24 cellular contexts compared by ENCODE assay signal in the genomic region with DNA sequence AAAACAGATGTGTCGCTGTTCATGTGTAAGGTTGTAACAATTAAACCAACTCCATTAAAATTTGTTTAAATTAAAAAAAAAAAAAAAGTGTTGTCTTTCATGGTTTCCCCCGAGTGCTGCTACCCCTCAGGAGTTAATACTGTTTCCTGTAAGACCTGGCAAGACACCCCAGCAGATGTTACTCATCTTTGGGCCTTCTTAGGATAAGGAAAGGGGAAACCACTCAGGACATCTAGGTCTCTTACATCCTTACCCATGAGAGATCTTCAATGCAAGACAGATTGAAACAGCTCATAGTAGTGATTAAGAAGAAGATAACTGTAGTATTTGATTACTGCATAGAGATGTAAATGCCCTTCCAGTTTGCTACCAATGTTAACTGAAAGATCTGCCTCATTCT. TPM values are rescaled to one million over a fixed set of nuclear protein-coding genes. Genes with fewer than 3 reads are reported as not detected.
"Had no signal": no experiment of that assay in that cellular context is flagged by ENCODE, and none has a peak within 500 bp of the region (broad histone marks: within the 10 kb centered on the region; RNA-seq: fewer than 3 reads in every experiment).

No MANE protein-coding gene starts in this region.

- H3K27me3 ChIP-seq: colonic mucosa, esophagus squamous epithelium, neutrophil, right lobe of liver, stomach, suprapubic skin, tibial nerve had no signal

- H3K4me1 Mint-ChIP-seq: activated naive CD4-positive, alpha-beta T cell treated with anti-CD3 and anti-CD28 coated beads, Interleukin-2, amount 50 U/mL, for 24 hours; stimulated activated memory B cell treated with anti-CD40 and anti-IgM and Interleukin-4, amounts not matched to agents 10 μg/mL and 1 μg/mL and 100 μg/mL, for 72 hours; WTC11 had no signal

- H3K4me3 Mint-ChIP-seq: activated naive CD4-positive, alpha-beta T cell treated with anti-CD3 and anti-CD28 coated beads, Interleukin-2, amount 50 U/mL, for 24 hours; brain; immature natural killer cell; mesothelial cell of epicardium; naive thymus-derived CD8-positive, alpha-beta T cell; stimulated activated memory B cell treated with anti-CD40 and anti-IgM and Interleukin-4, amounts not matched to agents 10 μg/mL and 1 μg/mL and 100 μg/mL, for 72 hours; WTC11 had no signal

- H3K36me3 Mint-ChIP-seq: stimulated activated memory B cell treated with anti-CD40 and anti-IgM and Interleukin-4, amounts not matched to agents 10 μg/mL and 1 μg/mL and 100 μg/mL, for 72 hours had no signal

- H3K4me3 ChIP-seq: colonic mucosa, dorsolateral prefrontal cortex, esophagus squamous epithelium, right lobe of liver, skin epidermis, stomach, suprapubic skin, tibial nerve had no signal

- H3K36me3 ChIP-seq: colonic mucosa, esophagus squamous epithelium, suprapubic skin had no signal

- H3K27ac Mint-ChIP-seq: activated naive CD4-positive, alpha-beta T cell treated with anti-CD3 and anti-CD28 coated beads, Interleukin-2, amount 50 U/mL, for 24 hours; brain; mesothelial cell of epicardium; naive thymus-derived CD8-positive, alpha-beta T cell; stimulated activated memory B cell treated with anti-CD40 and anti-IgM and Interleukin-4, amounts not matched to agents 10 μg/mL and 1 μg/mL and 100 μg/mL, for 72 hours; WTC11 had no signal

- ATAC-seq: left lobe of liver; naive thymus-derived CD8-positive, alpha-beta T cell; stimulated activated memory B cell treated with anti-CD40 and anti-IgM and Interleukin-4, amounts not matched to agents 10 μg/mL and 1 μg/mL and 100 μg/mL, for 72 hours; WTC11 had no signal

- H3K27ac ChIP-seq: colonic mucosa, dorsolateral prefrontal cortex, esophagus squamous epithelium, neutrophil, parathyroid adenoma, right lobe of liver, stomach, suprapubic skin had no signal

- H3K9me3 ChIP-seq: colonic mucosa, esophagus squamous epithelium, neutrophil, right lobe of liver, stomach, suprapubic skin, tibial nerve had no signal

- H3K4me1 ChIP-seq: colonic mucosa, esophagus squamous epithelium, parathyroid adenoma had no signal

- H3K9ac ChIP-seq: parathyroid adenoma had no signal

- H2AFZ ChIP-seq: parathyroid adenoma had no signal

- H3K9me3 Mint-ChIP-seq: activated naive CD4-positive, alpha-beta T cell treated with anti-CD3 and anti-CD28 coated beads, Interleukin-2, amount 50 U/mL, for 24 hours; naive thymus-derived CD8-positive, alpha-beta T cell; stimulated activated memory B cell treated with anti-CD40 and anti-IgM and Interleukin-4, amounts not matched to agents 10 μg/mL and 1 μg/mL and 100 μg/mL, for 72 hours; WTC11 had no signal

- DNase-seq: activated gamma-delta T cell treated with Interleukin-2 at 50 U/mL for 16 hours; activated T-cell treated with anti-CD3 and anti-CD28 coated beads, Interleukin-2, amount 50 U/mL, for 1 hour; aorta; colonic mucosa; dorsolateral prefrontal cortex; esophagus squamous epithelium; immature natural killer cell; naive thymus-derived CD8-positive, alpha-beta T cell; right lobe of liver; stimulated activated CD4-positive, alpha-beta T cell treated with anti-CD3 and anti-CD28 coated beads, Interleukin-1b, Interleukin-23, amount 100 ng/mL, for 48 hours; stomach had no signal

- H3K27me3 Mint-ChIP-seq: activated naive CD4-positive, alpha-beta T cell treated with anti-CD3 and anti-CD28 coated beads, Interleukin-2, amount 50 U/mL, for 24 hours; naive thymus-derived CD8-positive, alpha-beta T cell; stimulated activated memory B cell treated with anti-CD40 and anti-IgM and Interleukin-4, amounts not matched to agents 10 μg/mL and 1 μg/mL and 100 μg/mL, for 72 hours had no signal

RNA-seq across cellular contexts. Expression of a gene that starts 59.2 kb away (rescaled TPM):
- total RNA-seq: lung microvascular endothelial cell; naive thymus-derived CD8-positive, alpha-beta T cell; T-helper 2 cell treated with Interferon-gamma antibody and Interleukin-4, amounts not matched to agents 100 ng/mL and 5 ng/mL, for 36 hours; WTC11 had no signal
